ENCODE assay signal across 8 cellular contexts in the genomic region with DNA sequence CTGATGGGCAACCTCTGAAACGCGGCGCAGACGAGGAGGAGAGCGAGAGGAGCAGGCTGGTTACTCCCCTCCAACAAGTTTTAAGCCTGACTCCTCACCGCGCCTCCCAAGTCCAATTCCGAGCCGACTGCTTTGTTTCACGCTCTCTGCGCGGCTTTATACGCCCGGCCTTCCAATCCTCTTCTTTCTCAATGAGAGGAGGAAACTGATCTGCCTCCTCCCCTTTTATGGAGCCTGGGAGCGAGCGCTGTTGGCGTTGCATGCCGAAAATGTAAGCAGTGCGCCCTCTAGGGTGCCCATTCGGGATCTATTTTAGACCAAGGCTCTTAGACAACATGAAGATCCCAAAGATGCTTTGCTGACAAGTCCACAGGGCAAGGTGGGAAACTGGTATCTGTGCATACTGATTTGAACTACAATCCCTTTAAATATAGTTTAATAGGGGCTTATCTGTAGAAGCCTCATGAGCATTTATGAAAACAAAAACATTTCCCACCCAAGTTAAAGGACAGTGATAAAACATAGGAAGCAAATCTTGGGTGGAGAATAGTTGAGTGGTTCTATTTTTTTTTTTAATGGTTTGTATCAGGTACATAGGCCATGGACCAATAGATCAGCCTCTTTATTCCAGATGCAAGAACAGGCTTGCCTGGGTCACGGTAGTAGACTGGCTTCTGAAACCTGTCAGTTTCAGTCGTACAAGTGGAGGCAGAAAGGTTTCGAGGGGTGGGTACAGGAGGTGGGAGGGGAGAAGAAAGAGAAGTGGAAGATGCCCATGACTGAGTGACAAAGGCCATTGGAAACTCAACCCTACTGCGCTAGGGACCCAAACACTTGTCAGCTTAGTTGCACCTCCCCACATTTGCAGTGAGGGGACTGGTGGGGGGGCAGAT. TPM values are rescaled to one million over a fixed set of nuclear protein-coding genes. Genes with fewer than 3 reads are reported as not detected.
DNase-seq lines count a peak whose midpoint lies in the region; ATAC-seq and TF ChIP-seq lines count a peak whose summit lies in the region.

A gene with protein sequence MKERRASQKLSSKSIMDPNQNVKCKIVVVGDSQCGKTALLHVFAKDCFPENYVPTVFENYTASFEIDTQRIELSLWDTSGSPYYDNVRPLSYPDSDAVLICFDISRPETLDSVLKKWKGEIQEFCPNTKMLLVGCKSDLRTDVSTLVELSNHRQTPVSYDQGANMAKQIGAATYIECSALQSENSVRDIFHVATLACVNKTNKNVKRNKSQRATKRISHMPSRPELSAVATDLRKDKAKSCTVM (minus strand): TSS at position 131 of the 893 bp plus-strand sequence. CDS start 250 bp downstream, outside the sequence.

- H3K9ac ChIP-seq in subcutaneous abdominal adipose tissue (ENCODE audit: low read length in 5 of 5), result peak within 1 kb of the TSS; percentile 83 to 95 (median 92)

- intact Hi-C loops in mucosa of descending colon (cut with DNase I, micrococcal nuclease), result loop anchor here in 1 of 2 donors (10.0 kb wide), 1 partner anchor 893 kb away; no protein-coding TSS in a partner anchor

- peaks cover 21% of the 10 kb centered on the region for H3K4me1 ChIP-seq in mucosa of descending colon (ENCODE audit: low read depth)
- peaks cover 4 to 28% (median 24%) of the 10 kb centered on the region in 5 donors for H3K4me1 ChIP-seq in subcutaneous abdominal adipose tissue (ENCODE audit: control insufficient read depth in 5 of 5, insufficient read depth in 5 of 5, low read length in 5 of 5)

- TF ChIP-seq POLR2A in erythroblast (IDR thresholded peaks at IDR 0.05; ENCODE audit: low read length), result no peak

- peak; percentile 96 for DNase-seq in Ammon's horn (ENCODE audit: low spot score)
- DNase-seq in NCI-H2081 treated with DMSO at 0.1 percent for 48 hours (lab: John Stamatoyannopoulos, UW), result peak; percentile 93
- peak; percentile 95 for DNase-seq in WERI-Rb-1
- DNase-seq in erythroblast (lab: John Stamatoyannopoulos, UW), result peak; percentile 44 to 64
- peak; percentile 93 to 99 (median 95) for DNase-seq in mucosa of descending colon

- no peak within 1 kb of the TSS for H3K27ac ChIP-seq in WERI-Rb-1
- peak within 1 kb of the TSS; percentile 93 for H3K27ac ChIP-seq in subcutaneous abdominal adipose tissue (ENCODE audit: low read depth, low read length)

- TF ChIP-seq CTCF in WERI-Rb-1 (IDR thresholded peaks at IDR 0.05; ENCODE audit: low read depth, low read length), result peak; percentile 75
- peak; percentile 69 for TF ChIP-seq CTCF in mucosa of descending colon (IDR thresholded peaks at IDR 0.05)

- H3K27me3 ChIP-seq in WERI-Rb-1 (ENCODE audit: insufficient read depth, low read depth, severe bottlenecking), result peaks cover 19% of the 10 kb centered on the region
- no peaks in the 10 kb centered on the region for H3K27me3 ChIP-seq in subcutaneous abdominal adipose tissue (ENCODE audit: control insufficient read depth in 5 of 5, insufficient read depth in 4 of 5, low read length in 5 of 5)

- no peaks in the 10 kb centered on the region for H3K36me3 ChIP-seq in WERI-Rb-1
- H3K36me3 ChIP-seq in mucosa of descending colon (ENCODE audit: low read depth), result no peaks in the 10 kb centered on the region
- H3K36me3 ChIP-seq in subcutaneous abdominal adipose tissue (ENCODE audit: control insufficient read depth in 5 of 5, insufficient read depth in 5 of 5, low read length in 5 of 5), result no peaks in the 10 kb centered on the region

- H3K9me3 ChIP-seq in WERI-Rb-1 (ENCODE audit: severe bottlenecking), result no peaks in the 10 kb centered on the region
- H3K9me3 ChIP-seq in mucosa of descending colon, result no peaks in the 10 kb centered on the region
- H3K9me3 ChIP-seq in subcutaneous abdominal adipose tissue (ENCODE audit: control insufficient read depth in 5 of 5, low read length in 5 of 5), result no peaks in the 10 kb centered on the region

- ATAC-seq in GM18868 (IDR thresholded peaks at IDR 0.05; ENCODE audit: unreplicated experiment) (peak; percentile 68), HG03066 (IDR thresholded peaks at IDR 0.05; ENCODE audit: low read depth, unreplicated experiment) (peak; percentile 52), mucosa of descending colon (peak; percentile 76)

- H3K4me3 ChIP-seq in WERI-Rb-1 (ENCODE audit: low read depth, low read length) (peak within 1 kb of the TSS; percentile 66), mucosa of descending colon (peak within 1 kb of the TSS; percentile 74), subcutaneous abdominal adipose tissue (ENCODE audit: low read depth in 1 of 5, low read length in 5 of 5) (peak within 1 kb of the TSS; percentile 85 to 98 (median 96))

RNA-seq across cellular contexts. Expression of the gene that starts here (rescaled TPM):
- 10 to 100 TPM; 42.2 to 80.1 (median 57.5) TPM for total RNA-seq in mucosa of descending colon
